In the genomic region with DNA sequence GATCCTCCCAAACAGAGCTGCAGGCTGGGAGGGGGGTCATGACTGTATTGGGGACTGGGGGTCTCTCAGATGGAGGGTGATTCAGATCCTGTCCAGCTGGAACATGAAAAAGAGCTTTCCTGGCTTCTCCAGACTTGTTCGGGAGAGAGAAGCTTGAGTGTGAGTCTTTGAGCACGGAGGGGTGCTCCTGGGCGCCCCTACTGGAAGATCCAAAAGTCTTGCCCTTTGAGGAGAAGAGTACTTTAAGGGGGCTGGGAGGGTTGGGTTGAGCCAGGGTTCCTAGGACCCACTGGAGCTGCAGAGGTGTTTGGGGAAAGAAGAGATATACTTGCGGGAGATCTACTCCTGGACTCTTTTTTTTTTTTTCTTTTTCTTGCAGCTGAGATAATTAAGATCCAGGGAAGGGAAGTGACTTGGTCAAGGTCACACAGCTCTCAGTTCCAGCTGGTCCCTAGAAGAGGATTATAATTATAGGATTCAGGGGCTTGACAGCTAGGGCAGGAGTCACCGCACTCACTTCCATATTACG, we compare ENCODE assay signal across 8 cellular contexts. TPM values are rescaled to one million over a fixed set of nuclear protein-coding genes. Genes with fewer than 3 reads are reported as not detected.
DNase-seq lines count a peak whose midpoint lies in the region; ATAC-seq and TF ChIP-seq lines count a peak whose summit lies in the region.

No MANE protein-coding gene starts in this region.

- 8 to 9% (median 8%) methylated on average over 6 of the region's 6 CpGs for WGBS in heart left ventricle, 4 donors
- 1 to 7% (median 6%) methylated on average over 6 of the region's 6 CpGs for WGBS in psoas muscle, 3 donors

- H3K4me1 ChIP-seq in heart left ventricle = peaks cover 20 to 96% (median 83%) of the 10 kb centered on the region in 12 donors
- H3K4me1 ChIP-seq in psoas muscle = peaks cover 75% of the 10 kb centered on the region

- H3K27ac ChIP-seq in heart left ventricle = peak overlapping the region; percentile 90 to 99 (median 95)
- H3K27ac ChIP-seq in psoas muscle = peak overlapping the region; percentile 97

- H3K27me3 Mint-ChIP-seq in activated naive CD8-positive, alpha-beta T cell treated with anti-CD3 and anti-CD28 coated beads for 36 hours = no peaks in the 10 kb centered on the region

- H3K27me3 ChIP-seq in heart left ventricle = no peaks in the 10 kb centered on the region
- no peaks in the 10 kb centered on the region for H3K27me3 ChIP-seq in psoas muscle (ENCODE audit: insufficient read depth in 3 of 3, low read length in 2 of 3)

- peak; percentile 60 for DNase-seq in activated naive CD4-positive, alpha-beta T cell treated with Interleukin-2 at 50 U/mL for 16 hours
- no peak for DNase-seq in activated naive CD4-positive, alpha-beta T cell (lab: John Stamatoyannopoulos, UW)
- peak; percentile 84 for DNase-seq in NCI-H82 treated with DMSO at 0.1 percent for 48 hours (lab: John Stamatoyannopoulos, UW; ENCODE audit: unreplicated experiment)
- DNase-seq in activated naive CD8-positive, alpha-beta T cell treated with anti-CD3 and anti-CD28 coated beads for 36 hours = peak; percentile 47
- DNase-seq in heart left ventricle = peak in 4 of 5 donors; percentile 64 to 73 (median 68)
- DNase-seq in psoas muscle = peak; percentile 72 to 75
- DNase-seq in NCI-H2196 (lab: John Stamatoyannopoulos, UW; ENCODE audit: unreplicated experiment) = no peak
- no peak for DNase-seq in globus pallidus (ENCODE audit: low spot score)

- peaks cover 5% of the 10 kb centered on the region for H3K36me3 Mint-ChIP-seq in activated naive CD8-positive, alpha-beta T cell treated with anti-CD3 and anti-CD28 coated beads for 36 hours

- TF ChIP-seq CTCF in heart left ventricle (IDR thresholded peaks at IDR 0.05) (peak; percentile 31 to 70 (median 52)), psoas muscle (IDR thresholded peaks at IDR 0.05) (peak; percentile 47)

- no peak for TF ChIP-seq POLR2A in heart left ventricle (IDR thresholded peaks at IDR 0.05)

- H3K36me3 ChIP-seq in heart left ventricle (no peaks in the 10 kb centered on the region), psoas muscle (ENCODE audit: insufficient read depth in 1 of 2, low read depth in 1 of 2) (no peaks in the 10 kb centered on the region)

- intact Hi-C loops in heart left ventricle (cut with DNase I) (loop anchor here in 2 of 10 donors (1.0 to 10.0 kb wide), 3 partner anchors 25 to 653 kb away; a partner anchor contains a TSS), psoas muscle (cut with DNase I) (no loop called here)

- no peaks in the 10 kb centered on the region for H3K9me3 ChIP-seq in heart left ventricle
- H3K9me3 ChIP-seq in psoas muscle = no peaks in the 10 kb centered on the region

- H3K27ac Mint-ChIP-seq in activated naive CD8-positive, alpha-beta T cell treated with anti-CD3 and anti-CD28 coated beads for 36 hours = peak overlapping the region; percentile 46

- peaks cover 73% of the 10 kb centered on the region for H3K4me1 Mint-ChIP-seq in activated naive CD8-positive, alpha-beta T cell treated with anti-CD3 and anti-CD28 coated beads for 36 hours

- H3K9me3 Mint-ChIP-seq in activated naive CD8-positive, alpha-beta T cell treated with anti-CD3 and anti-CD28 coated beads for 36 hours = no peaks in the 10 kb centered on the region

- H3K4me3 ChIP-seq in heart left ventricle (peak overlapping the region; percentile 76 to 100 (median 88)), psoas muscle (peak overlapping the region; percentile 95)

- peak overlapping the region; percentile 95 for H3K4me3 Mint-ChIP-seq in activated naive CD8-positive, alpha-beta T cell treated with anti-CD3 and anti-CD28 coated beads for 36 hours

- ATAC-seq in heart left ventricle (peak in 3 of 4 donors; percentile 23 to 30 (median 29)), psoas muscle (peak in 3 of 4 donors; percentile 10 to 33 (median 23))

RNA-seq across cellular contexts. Expression of a gene that starts 8.4 kb away (rescaled TPM):
- total RNA-seq in activated naive CD8-positive, alpha-beta T cell treated with anti-CD3 and anti-CD28 coated beads for 36 hours = 10 to 100 TPM; 31.2 to 33.3 TPM
- 10 to 100 TPM; 14.1 to 41.4 (median 19.4) TPM for total RNA-seq in heart left ventricle
- 10 to 100 TPM; 15.5 to 22.0 TPM for polyA plus RNA-seq in heart left ventricle
- total RNA-seq in psoas muscle = 10 to 100 TPM; 15.0 to 51.1 (median 44.6) TPM
- polyA plus RNA-seq in psoas muscle = 10 to 100 TPM; 15.0 to 76.9 (median 18.6) TPM

RNA-seq across cellular contexts. Expression of a gene that starts 29.7 kb away (rescaled TPM):
- total RNA-seq in activated naive CD8-positive, alpha-beta T cell treated with anti-CD3 and anti-CD28 coated beads for 36 hours = 100 to 1,000 TPM; 144 to 149 TPM
- 1 to 10 TPM in 2 of 9 donors, under 1 TPM in 7; 0.07 to 9.8 (median 0.69) TPM for total RNA-seq in heart left ventricle
- polyA plus RNA-seq in heart left ventricle = 1 to 10 TPM in 1 of 2 donors, under 1 TPM in 1; 0.34 to 2.8 TPM
- total RNA-seq in psoas muscle = under 1 TPM; 0.27 to 0.90 (median 0.42) TPM
- 1 to 10 TPM in 2 of 3 donors, under 1 TPM in 1; 0.86 to 2.5 (median 1.4) TPM for polyA plus RNA-seq in psoas muscle

RNA-seq across cellular contexts. Expression of a gene that starts 47.1 kb away (rescaled TPM):
- total RNA-seq in activated naive CD8-positive, alpha-beta T cell treated with anti-CD3 and anti-CD28 coated beads for 36 hours = not detected
- total RNA-seq in heart left ventricle (1 to 10 TPM; 1.2 to 8.7 (median 2.2) TPM), psoas muscle (1 to 10 TPM in 2 of 4 donors, under 1 TPM in 2; 0.34 to 1.4 (median 0.82) TPM)
- polyA plus RNA-seq in heart left ventricle (under 1 TPM; 0.30 to 0.35 TPM), psoas muscle (under 1 TPM in 2 of 3 donors, not detected in 1; 0.17 to 0.25 TPM)

Comparison
In these comparisons a context has a peak if more than half of its experiments do, and no peak if none do; other contexts are left out.
1. DNase-seq: peak in activated naive CD4-positive, alpha-beta T cell treated with Interleukin-2 at 50 U/mL for 16 hours (single experiment), NCI-H82 treated with DMSO at 0.1 percent for 48 hours (single experiment), activated naive CD8-positive, alpha-beta T cell treated with anti-CD3 and anti-CD28 coated beads for 36 hours (single experiment), heart left ventricle (4 of 5) and psoas muscle (2 of 2); none in activated naive CD4-positive, alpha-beta T cell (0 of 4), NCI-H2196 (single experiment) and globus pallidus (single experiment).
2. RNA of a gene that starts 29.7 kb away (total RNA-seq): 144 to 149 TPM in activated naive CD8-positive, alpha-beta T cell treated with anti-CD3 and anti-CD28 coated beads for 36 hours; 0.07 to 9.8 TPM in heart left ventricle and 0.27 to 0.90 TPM in psoas muscle; every median in the first group is over 10 times any median in the second.